Comparison of ENCODE assay signal across 8 cellular contexts in the genomic region with DNA sequence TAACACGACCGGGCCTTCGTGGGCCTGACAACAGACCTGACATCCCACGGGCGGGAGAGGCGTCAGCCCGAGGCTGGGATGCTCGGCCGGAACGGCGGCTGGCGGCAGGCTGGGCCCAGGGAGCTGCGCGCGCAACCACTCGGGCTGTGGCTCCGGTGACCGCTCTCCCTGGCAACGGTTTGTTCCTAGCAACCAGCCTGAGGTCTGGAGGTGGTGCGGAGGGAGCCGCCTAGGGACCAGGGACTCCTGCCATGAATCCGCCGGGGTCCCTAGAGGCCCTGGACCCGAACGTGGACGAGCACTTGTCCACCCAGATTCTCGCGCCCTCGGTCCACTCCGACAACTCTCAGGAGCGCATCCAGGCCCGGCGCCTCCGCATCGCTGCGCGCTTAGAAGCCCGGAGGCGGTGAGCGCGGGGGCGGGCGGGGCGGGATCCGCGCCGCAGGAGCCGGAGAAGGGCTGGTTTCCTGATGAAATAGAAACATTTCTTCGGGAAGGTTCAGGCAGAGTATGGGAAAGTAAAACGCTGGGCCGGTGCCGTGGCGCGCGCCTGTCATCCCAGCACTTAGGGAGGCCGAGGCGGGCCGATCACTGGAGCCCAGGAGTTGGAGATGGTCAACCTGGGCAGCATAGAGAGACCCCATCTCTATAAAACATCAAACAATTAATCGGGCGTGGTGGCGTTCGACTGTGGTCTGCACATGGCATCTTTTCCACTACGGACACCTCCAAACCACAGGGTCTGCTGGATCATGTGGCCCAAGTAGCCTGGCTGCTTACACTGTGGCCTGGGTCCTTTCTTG. TPM values are rescaled to one million over a fixed set of nuclear protein-coding genes. Genes with fewer than 3 reads are reported as not detected.
DNase-seq lines count a peak whose midpoint lies in the region; ATAC-seq and TF ChIP-seq lines count a peak whose summit lies in the region.

A gene (plus strand): TSS at position 182 of the 803 bp plus-strand sequence. CDS start 70 bp downstream, at position 252.

- H3K27me3 Mint-ChIP-seq in activated naive CD8-positive, alpha-beta T cell treated with anti-CD3 and anti-CD28 coated beads, Interleukin-2, amount 10 ng/mL, durations not matched to agents 7 days and 5 days: peaks cover 12% of the 10 kb centered on the region
- H3K27me3 Mint-ChIP-seq in glutamatergic neuron (ENCODE audit: unreplicated experiment): peaks cover 2% of the 10 kb centered on the region

- H3K27ac ChIP-seq in effector memory CD4-positive, alpha-beta T cell (ENCODE audit: insufficient read depth, low read length, poor library complexity, severe bottlenecking): no peak within 1 kb of the TSS

- H3K9me3 Mint-ChIP-seq in activated naive CD8-positive, alpha-beta T cell treated with anti-CD3 and anti-CD28 coated beads, Interleukin-2, amount 10 ng/mL, durations not matched to agents 7 days and 5 days: no peaks in the 10 kb centered on the region
- H3K9me3 Mint-ChIP-seq in glutamatergic neuron (ENCODE audit: unreplicated experiment): no peaks in the 10 kb centered on the region

- H3K27me3 ChIP-seq in effector memory CD4-positive, alpha-beta T cell (replicated peaks; ENCODE audit: control insufficient read depth, insufficient read depth, low read length, poor library complexity, severe bottlenecking): peaks cover 7% of the 10 kb centered on the region

- H3K27ac Mint-ChIP-seq in activated naive CD8-positive, alpha-beta T cell treated with anti-CD3 and anti-CD28 coated beads, Interleukin-2, amount 10 ng/mL, durations not matched to agents 7 days and 5 days: no peak within 1 kb of the TSS
- H3K27ac Mint-ChIP-seq in glutamatergic neuron (ENCODE audit: unreplicated experiment): peak within 1 kb of the TSS; percentile 78

- DNase-seq in Daoy (ENCODE audit: low read depth): peak; percentile 93
- DNase-seq in NCI-H1105 treated with DMSO at 0.1 percent for 48 hours (lab: John Stamatoyannopoulos, UW): peak; percentile 47
- DNase-seq in activated naive CD8-positive, alpha-beta T cell treated with anti-CD3 and anti-CD28 coated beads, Interleukin-2, amount 10 ng/mL, durations not matched to agents 7 days and 5 days: peak; percentile 68
- DNase-seq in glutamatergic neuron: peak; percentile 97
- DNase-seq in omental fat pad (ENCODE audit: low spot score): no peak
- DNase-seq in KG1 (lab: John Stamatoyannopoulos, UW): no peak
- DNase-seq in effector memory CD4-positive, alpha-beta T cell: no peak

- peaks cover 9% of the 10 kb centered on the region for H3K4me1 Mint-ChIP-seq in activated naive CD8-positive, alpha-beta T cell treated with anti-CD3 and anti-CD28 coated beads, Interleukin-2, amount 10 ng/mL, durations not matched to agents 7 days and 5 days
- H3K4me1 Mint-ChIP-seq in glutamatergic neuron (ENCODE audit: low read depth, unreplicated experiment): peaks cover 8% of the 10 kb centered on the region

- TF ChIP-seq CTCF in glutamatergic neuron (IDR thresholded peaks at IDR 0.05; ENCODE audit: partially characterized antibody, unreplicated experiment) (no peak), omental fat pad (IDR thresholded peaks at IDR 0.05) (no peak)

- H3K4me1 ChIP-seq in effector memory CD4-positive, alpha-beta T cell (ENCODE audit: control insufficient read depth, insufficient read depth, low read length, poor library complexity, severe bottlenecking): no peaks in the 10 kb centered on the region

- peak within 1 kb of the TSS; percentile 8 for H3K4me3 Mint-ChIP-seq in activated naive CD8-positive, alpha-beta T cell treated with anti-CD3 and anti-CD28 coated beads, Interleukin-2, amount 10 ng/mL, durations not matched to agents 7 days and 5 days
- peak within 1 kb of the TSS; percentile 81 for H3K4me3 Mint-ChIP-seq in glutamatergic neuron (ENCODE audit: unreplicated experiment)

- H3K9me3 ChIP-seq in effector memory CD4-positive, alpha-beta T cell (ENCODE audit: control insufficient read depth, low read length): no peaks in the 10 kb centered on the region

- peak; percentile 48 for ATAC-seq in activated naive CD8-positive, alpha-beta T cell treated with anti-CD3 and anti-CD28 coated beads, Interleukin-2, amount 10 ng/mL, durations not matched to agents 7 days and 5 days (ENCODE audit: low read depth)
- ATAC-seq in omental fat pad (ENCODE audit: low FRiP score) (peak; percentile 23), GM18511 (IDR thresholded peaks at IDR 0.05; ENCODE audit: unreplicated experiment) (no peak)

- POLR2A ChIA-PET in activated naive CD8-positive, alpha-beta T cell treated with anti-CD3 and anti-CD28 coated beads, Interleukin-2, amount 10 ng/mL, durations not matched to agents 7 days and 5 days (lab: Charles Lee): interaction anchor here (1.0 kb wide), 1 partner anchor 56 kb away, joined by 3 read pairs; a partner anchor contains a TSS

- no peak within 1 kb of the TSS for H3K4me3 ChIP-seq in effector memory CD4-positive, alpha-beta T cell (ENCODE audit: insufficient read depth, low read depth, low read length, poor library complexity, severe bottlenecking)

- H3K36me3 ChIP-seq in effector memory CD4-positive, alpha-beta T cell (ENCODE audit: control insufficient read depth, insufficient read depth, low read length): no peaks in the 10 kb centered on the region

- peaks cover under 1% of the 10 kb centered on the region for H3K36me3 Mint-ChIP-seq in activated naive CD8-positive, alpha-beta T cell treated with anti-CD3 and anti-CD28 coated beads, Interleukin-2, amount 10 ng/mL, durations not matched to agents 7 days and 5 days
- H3K36me3 Mint-ChIP-seq in glutamatergic neuron (ENCODE audit: unreplicated experiment): no peaks in the 10 kb centered on the region

RNA-seq across cellular contexts. Expression of the gene that starts here (rescaled TPM):
- not detected in 2 replicates for total RNA-seq in Daoy (2014; rRNA removed; shearing (Covaris generic))
- not detected for total RNA-seq in activated naive CD8-positive, alpha-beta T cell treated with anti-CD3 and anti-CD28 coated beads, Interleukin-2, amount 10 ng/mL, durations not matched to agents 7 days and 5 days
- total RNA-seq in glutamatergic neuron (ENCODE audit: unreplicated experiment) (2.3 TPM), omental fat pad (not detected)

Comparison
In these comparisons a context has a peak if more than half of its experiments do, and no peak if none do; other contexts are left out.
1. Peak in DNase-seq in Daoy; RNA of the gene not detected or under 1 TPM.
2. Peak in DNase-seq and ATAC-seq in activated naive CD8-positive, alpha-beta T cell treated with anti-CD3 and anti-CD28 coated beads, Interleukin-2, amount 10 ng/mL, durations not matched to agents 7 days and 5 days; RNA of the gene not detected or under 1 TPM.
3. Peak in ATAC-seq in omental fat pad; RNA of the gene not detected or under 1 TPM.
4. DNase-seq: peak in NCI-H1105 treated with DMSO at 0.1 percent for 48 hours (single experiment) and glutamatergic neuron (single experiment); none in omental fat pad (single experiment), KG1 (single experiment) and effector memory CD4-positive, alpha-beta T cell (0 of 3).